1 cellular context compared by ENCODE assay signal in genomic region chr12:50527086-50527726, GRCh38.
TF ChIP-seq lines count a peak whose summit lies in the region.

No MANE protein-coding gene starts in this region.

TF ChIP-seq in HepG2, 621 proteins besides CTCF, POLR2A, EP300 and RAD21 (continued from another document and continues in another):
- no peak for TF ChIP-seq HINFP (CRISPR knock-in tag; IDR thresholded peaks at IDR 0.05; ENCODE audit: low read depth)
- no peak for TF ChIP-seq SP4 (CRISPR knock-in tag; IDR thresholded peaks at IDR 0.05)
- TF ChIP-seq SP1 (IDR thresholded peaks at IDR 0.05), result no peak
- TF ChIP-seq SP1 (CRISPR knock-in tag; IDR thresholded peaks at IDR 0.05), result no peak
- TF ChIP-seq, protein P1, sequence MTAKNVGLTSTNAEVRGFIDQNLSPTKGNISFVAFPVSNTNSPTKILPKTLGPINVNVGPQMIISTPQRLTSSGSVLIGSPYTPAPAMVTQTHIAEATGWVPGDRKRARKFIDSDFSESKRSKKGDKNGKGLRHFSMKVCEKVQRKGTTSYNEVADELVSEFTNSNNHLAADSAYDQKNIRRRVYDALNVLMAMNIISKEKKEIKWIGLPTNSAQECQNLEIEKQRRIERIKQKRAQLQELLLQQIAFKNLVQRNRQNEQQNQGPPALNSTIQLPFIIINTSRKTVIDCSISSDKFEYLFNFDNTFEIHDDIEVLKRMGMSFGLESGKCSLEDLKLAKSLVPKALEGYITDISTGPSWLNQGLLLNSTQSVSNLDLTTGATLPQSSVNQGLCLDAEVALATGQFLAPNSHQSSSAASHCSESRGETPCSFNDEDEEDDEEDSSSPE (CRISPR knock-in tag; IDR thresholded peaks at IDR 0.05), result no peak
- peak; percentile 82 for TF ChIP-seq HNF1B (CRISPR knock-in tag; IDR thresholded peaks at IDR 0.05)
- TF ChIP-seq NFRKB (IDR thresholded peaks at IDR 0.05), result no peak
- TF ChIP-seq, protein P2, sequence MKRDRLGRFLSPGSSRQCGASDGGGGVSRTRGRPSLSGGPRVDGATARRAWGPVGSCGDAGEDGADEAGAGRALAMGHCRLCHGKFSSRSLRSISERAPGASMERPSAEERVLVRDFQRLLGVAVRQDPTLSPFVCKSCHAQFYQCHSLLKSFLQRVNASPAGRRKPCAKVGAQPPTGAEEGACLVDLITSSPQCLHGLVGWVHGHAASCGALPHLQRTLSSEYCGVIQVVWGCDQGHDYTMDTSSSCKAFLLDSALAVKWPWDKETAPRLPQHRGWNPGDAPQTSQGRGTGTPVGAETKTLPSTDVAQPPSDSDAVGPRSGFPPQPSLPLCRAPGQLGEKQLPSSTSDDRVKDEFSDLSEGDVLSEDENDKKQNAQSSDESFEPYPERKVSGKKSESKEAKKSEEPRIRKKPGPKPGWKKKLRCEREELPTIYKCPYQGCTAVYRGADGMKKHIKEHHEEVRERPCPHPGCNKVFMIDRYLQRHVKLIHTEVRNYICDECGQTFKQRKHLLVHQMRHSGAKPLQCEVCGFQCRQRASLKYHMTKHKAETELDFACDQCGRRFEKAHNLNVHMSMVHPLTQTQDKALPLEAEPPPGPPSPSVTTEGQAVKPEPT (CRISPR knock-in tag; IDR thresholded peaks at IDR 0.05; ENCODE audit: low read depth), result no peak
- no peak for TF ChIP-seq ZNF501 (CRISPR knock-in tag; IDR thresholded peaks at IDR 0.05)
- TF ChIP-seq ZNF543 (CRISPR knock-in tag; IDR thresholded peaks at IDR 0.05), result no peak
- peak; percentile 87 for TF ChIP-seq FOXP4 (CRISPR knock-in tag; IDR thresholded peaks at IDR 0.05)
- peak; percentile 58; the same call in 1 of the 2 replicates for TF ChIP-seq GATA4 (IDR thresholded peaks at IDR 0.05; ENCODE audit: borderline replicate concordance, low read depth)
- no peak for TF ChIP-seq ELF1 (CRISPR knock-in tag; IDR thresholded peaks at IDR 0.05)
- no peak for TF ChIP-seq JARID2 (CRISPR knock-in tag; IDR thresholded peaks at IDR 0.05; ENCODE audit: insufficient replicate concordance)
- peak; percentile 81 for TF ChIP-seq RXRB (CRISPR knock-in tag; IDR thresholded peaks at IDR 0.05; ENCODE audit: borderline replicate concordance)
- TF ChIP-seq ZNF326 (CRISPR knock-in tag; IDR thresholded peaks at IDR 0.05; ENCODE audit: borderline replicate concordance), result no peak
- TF ChIP-seq ZNF530 (CRISPR knock-in tag; IDR thresholded peaks at IDR 0.05; ENCODE audit: low read depth), result no peak
- TF ChIP-seq, protein P3, sequence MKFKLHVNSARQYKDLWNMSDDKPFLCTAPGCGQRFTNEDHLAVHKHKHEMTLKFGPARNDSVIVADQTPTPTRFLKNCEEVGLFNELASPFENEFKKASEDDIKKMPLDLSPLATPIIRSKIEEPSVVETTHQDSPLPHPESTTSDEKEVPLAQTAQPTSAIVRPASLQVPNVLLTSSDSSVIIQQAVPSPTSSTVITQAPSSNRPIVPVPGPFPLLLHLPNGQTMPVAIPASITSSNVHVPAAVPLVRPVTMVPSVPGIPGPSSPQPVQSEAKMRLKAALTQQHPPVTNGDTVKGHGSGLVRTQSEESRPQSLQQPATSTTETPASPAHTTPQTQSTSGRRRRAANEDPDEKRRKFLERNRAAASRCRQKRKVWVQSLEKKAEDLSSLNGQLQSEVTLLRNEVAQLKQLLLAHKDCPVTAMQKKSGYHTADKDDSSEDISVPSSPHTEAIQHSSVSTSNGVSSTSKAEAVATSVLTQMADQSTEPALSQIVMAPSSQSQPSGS (CRISPR knock-in tag; IDR thresholded peaks at IDR 0.05), result peak; percentile 73
- TF ChIP-seq IRF2 (CRISPR knock-in tag; IDR thresholded peaks at IDR 0.05), result peak; percentile 26; the same call in 1 of the 2 replicates
- TF ChIP-seq MEF2D (CRISPR knock-in tag; IDR thresholded peaks at IDR 0.05), result no peak; the same call in 1 of the 2 replicates
- peak; percentile 77 for TF ChIP-seq ZBTB43 (CRISPR knock-in tag; conservative IDR thresholded peaks at IDR 0.05)
- no peak for TF ChIP-seq KDM2A (CRISPR knock-in tag; IDR thresholded peaks at IDR 0.05; ENCODE audit: borderline replicate concordance, low read depth)
- no peak for TF ChIP-seq ZNF615 (CRISPR knock-in tag; IDR thresholded peaks at IDR 0.05; ENCODE audit: borderline replicate concordance)
- TF ChIP-seq ZNF550 (CRISPR knock-in tag; IDR thresholded peaks at IDR 0.05; ENCODE audit: borderline replicate concordance), result no peak
- peak; percentile 91 for TF ChIP-seq FOXJ3 (CRISPR knock-in tag; IDR thresholded peaks at IDR 0.05; ENCODE audit: borderline replicate concordance)
- peak; percentile 91 for TF ChIP-seq ZKSCAN1 (IDR thresholded peaks at IDR 0.05; ENCODE audit: low read length)
- TF ChIP-seq ZSCAN29 (CRISPR knock-in tag; conservative IDR thresholded peaks at IDR 0.05), result no peak; the same call in 1 of the 2 replicates
- TF ChIP-seq ZFP36 (IDR thresholded peaks at IDR 0.05; ENCODE audit: borderline replicate concordance, low read depth, low read length, partially characterized antibody), result no peak
- no peak for TF ChIP-seq MTA3 (CRISPR knock-in tag; IDR thresholded peaks at IDR 0.05)
- TF ChIP-seq ATF5 (CRISPR knock-in tag; IDR thresholded peaks at IDR 0.05; ENCODE audit: low read depth), result no peak
- TF ChIP-seq, protein P4, sequence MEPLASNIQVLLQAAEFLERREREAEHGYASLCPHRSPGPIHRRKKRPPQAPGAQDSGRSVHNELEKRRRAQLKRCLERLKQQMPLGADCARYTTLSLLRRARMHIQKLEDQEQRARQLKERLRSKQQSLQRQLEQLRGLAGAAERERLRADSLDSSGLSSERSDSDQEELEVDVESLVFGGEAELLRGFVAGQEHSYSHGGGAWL (CRISPR knock-in tag; IDR thresholded peaks at IDR 0.05), result no peak
- no peak for TF ChIP-seq GLI4 (CRISPR knock-in tag; IDR thresholded peaks at IDR 0.05; ENCODE audit: borderline replicate concordance)
- TF ChIP-seq, protein P5, sequence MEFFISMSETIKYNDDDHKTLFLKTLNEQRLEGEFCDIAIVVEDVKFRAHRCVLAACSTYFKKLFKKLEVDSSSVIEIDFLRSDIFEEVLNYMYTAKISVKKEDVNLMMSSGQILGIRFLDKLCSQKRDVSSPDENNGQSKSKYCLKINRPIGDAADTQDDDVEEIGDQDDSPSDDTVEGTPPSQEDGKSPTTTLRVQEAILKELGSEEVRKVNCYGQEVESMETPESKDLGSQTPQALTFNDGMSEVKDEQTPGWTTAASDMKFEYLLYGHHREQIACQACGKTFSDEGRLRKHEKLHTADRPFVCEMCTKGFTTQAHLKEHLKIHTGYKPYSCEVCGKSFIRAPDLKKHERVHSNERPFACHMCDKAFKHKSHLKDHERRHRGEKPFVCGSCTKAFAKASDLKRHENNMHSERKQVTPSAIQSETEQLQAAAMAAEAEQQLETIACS (CRISPR knock-in tag; IDR thresholded peaks at IDR 0.05), result no peak
- TF ChIP-seq GPBP1L1 (CRISPR knock-in tag; IDR thresholded peaks at IDR 0.05), result no peak
- no peak for TF ChIP-seq ZNF790 (CRISPR knock-in tag; IDR thresholded peaks at IDR 0.05; ENCODE audit: borderline replicate concordance)
- no peak for TF ChIP-seq ZNF17 (CRISPR knock-in tag; IDR thresholded peaks at IDR 0.05)
- TF ChIP-seq CCDC6 (CRISPR knock-in tag; IDR thresholded peaks at IDR 0.05), result no peak
- no peak for TF ChIP-seq KLF15 (CRISPR knock-in tag; IDR thresholded peaks at IDR 0.05; ENCODE audit: borderline replicate concordance)
- TF ChIP-seq ZNF234 (CRISPR knock-in tag; conservative IDR thresholded peaks at IDR 0.05), result no peak
- TF ChIP-seq SAFB2 (CRISPR knock-in tag; IDR thresholded peaks at IDR 0.05; ENCODE audit: borderline replicate concordance, low read depth), result no peak; the same call in 1 of the 2 replicates
- TF ChIP-seq KAT7 (CRISPR knock-in tag; IDR thresholded peaks at IDR 0.05; ENCODE audit: borderline replicate concordance), result no peak
- no peak for TF ChIP-seq TEAD2 (CRISPR knock-in tag; IDR thresholded peaks at IDR 0.05)
- no peak for TF ChIP-seq GRHL1 (CRISPR knock-in tag; conservative IDR thresholded peaks at IDR 0.05)
- no peak for TF ChIP-seq ZNF558 (CRISPR knock-in tag; IDR thresholded peaks at IDR 0.05; ENCODE audit: borderline replicate concordance)
- no peak for TF ChIP-seq ZNF138 (CRISPR knock-in tag; IDR thresholded peaks at IDR 0.05; ENCODE audit: low read depth)
- TF ChIP-seq NFIC (IDR thresholded peaks at IDR 0.05; ENCODE audit: low read length), result peak; percentile 95
- TF ChIP-seq ZNF382 (CRISPR knock-in tag; IDR thresholded peaks at IDR 0.05; ENCODE audit: borderline replicate concordance), result no peak
- no peak for TF ChIP-seq ZNF274 (CRISPR knock-in tag; IDR thresholded peaks at IDR 0.05)
- TF ChIP-seq ZSCAN5A (CRISPR knock-in tag; IDR thresholded peaks at IDR 0.05; ENCODE audit: borderline replicate concordance), result 0 out of 2 replicates have a peak, but pooled peaks have one; percentile 26
